In genomic region chr11:64238076-64238475, GRCh38 we compare ENCODE assay signal across 12 cellular contexts. TPM values are rescaled to one million over a fixed set of nuclear protein-coding genes. Genes with fewer than 3 reads are reported as not detected.
DNase-seq lines count a peak whose midpoint lies in the region; ATAC-seq and TF ChIP-seq lines count a peak whose summit lies in the region.
"Had no signal": no experiment of that assay in that cellular context is flagged by ENCODE, and none has a peak within 500 bp of the region (broad histone marks: within the 10 kb centered on the region; RNA-seq: fewer than 3 reads in every experiment).

No MANE protein-coding gene starts in this region.

- H3K9me3 ChIP-seq in parathyroid adenoma (ENCODE audit: control insufficient read depth, low read length) (no peaks in the 10 kb centered on the region), mesenchymal stem cell (ENCODE audit: control insufficient read depth, low read length) (no peaks in the 10 kb centered on the region)
- H3K9me3 ChIP-seq: tibial nerve had no signal

- DNase-seq in COR-L47 (lab: John Stamatoyannopoulos, UW) (peak; percentile 26), NCI-H146 (lab: John Stamatoyannopoulos, UW) (peak; percentile 59), mesenchymal stem cell (no peak)
- no peak for DNase-seq in effector CD4-positive, alpha-beta T cell
- DNase-seq: activated gamma-delta T cell; effector memory CD4-positive, alpha-beta T cell; NCI-H82; stimulated activated CD4-positive, alpha-beta T cell treated with anti-CD3 and anti-CD28 coated beads, Interleukin-4, amount 100 ng/mL, for 24 hours had no signal

- H3K4me2 ChIP-seq in parathyroid adenoma (ENCODE audit: low read length) = peak overlapping the region; percentile 33
- H3K4me2 ChIP-seq in mesenchymal stem cell (ENCODE audit: low read length, poor library complexity, severe bottlenecking) = no peak overlapping the region

- ATAC-seq in HG02610 (IDR thresholded peaks at IDR 0.05; ENCODE audit: unreplicated experiment) = no peak

- TF ChIP-seq CTCF in parathyroid adenoma (IDR thresholded peaks at IDR 0.05) = no peak

- H3K36me3 ChIP-seq in parathyroid adenoma (ENCODE audit: control insufficient read depth, insufficient read depth, low read length) = no peaks in the 10 kb centered on the region
- peaks cover 37 to 39% of the 10 kb centered on the region in 2 experiments for H3K36me3 ChIP-seq in mesenchymal stem cell (ENCODE audit: control insufficient read depth in 1 of 2, insufficient read depth in 2 of 2, low read depth in 1 of 2, low read length in 2 of 2)

- no peak overlapping the region for H3K9ac ChIP-seq in parathyroid adenoma
- H3K9ac ChIP-seq in mesenchymal stem cell (ENCODE audit: low read length) = no peak overlapping the region

- no peaks in the 10 kb centered on the region for H3K79me2 ChIP-seq in parathyroid adenoma

- no peak overlapping the region for H3K14ac ChIP-seq in mesenchymal stem cell (ENCODE audit: low read length in 2 of 2)

- no peak overlapping the region for H4K8ac ChIP-seq in mesenchymal stem cell (ENCODE audit: low read length)

- no peak overlapping the region for H2BK15ac ChIP-seq in mesenchymal stem cell (ENCODE audit: low read depth, poor library complexity, severe bottlenecking)

- H4K91ac ChIP-seq in mesenchymal stem cell (ENCODE audit: low read length) = no peak overlapping the region

- H3K79me1 ChIP-seq in mesenchymal stem cell (replicated peaks; ENCODE audit: low read length, poor library complexity, severe bottlenecking) = peaks cover 38% of the 10 kb centered on the region

- H2BK120ac ChIP-seq in mesenchymal stem cell (ENCODE audit: low read depth, low read length) = no peak overlapping the region

- H2BK12ac ChIP-seq in mesenchymal stem cell (ENCODE audit: low read length in 2 of 2) = no peak overlapping the region

- H3K4ac ChIP-seq in mesenchymal stem cell (ENCODE audit: low read depth in 1 of 2, low read length in 2 of 2) = no peak overlapping the region

- H3K27me3 ChIP-seq in parathyroid adenoma (ENCODE audit: control insufficient read depth, insufficient read depth, low read length) (no peaks in the 10 kb centered on the region), mesenchymal stem cell (ENCODE audit: control insufficient read depth in 1 of 2, insufficient read depth in 1 of 2, low read length in 2 of 2) (no peaks in the 10 kb centered on the region)
- H3K27me3 ChIP-seq: tibial nerve had no signal

- H2BK5ac ChIP-seq in mesenchymal stem cell (ENCODE audit: low read depth, low read length, poor library complexity, severe bottlenecking) = no peak overlapping the region

- no peak overlapping the region for H3K18ac ChIP-seq in mesenchymal stem cell (ENCODE audit: low read depth in 1 of 2, low read length in 2 of 2)

- no peak overlapping the region for H2AFZ ChIP-seq in parathyroid adenoma
- no peak overlapping the region for H2AFZ ChIP-seq in mesenchymal stem cell (ENCODE audit: low read depth, low read length)

- H3K23ac ChIP-seq in mesenchymal stem cell (ENCODE audit: low read length in 2 of 2) = no peak overlapping the region

- H3K4me1 ChIP-seq in parathyroid adenoma (peaks cover 12% of the 10 kb centered on the region), mesenchymal stem cell (ENCODE audit: control insufficient read depth, insufficient read depth, low read depth, low read length) (peaks cover 34% of the 10 kb centered on the region)

- no peak overlapping the region for H2AK5ac ChIP-seq in mesenchymal stem cell (ENCODE audit: low read length, severe bottlenecking)

- H3K4me3 ChIP-seq in parathyroid adenoma (ENCODE audit: low read depth, low read length) (peak overlapping the region; percentile 22), mesenchymal stem cell (ENCODE audit: insufficient read depth in 1 of 2, low read depth in 1 of 2, low read length in 2 of 2) (no peak overlapping the region)
- H3K4me3 ChIP-seq: tibial nerve had no signal

- H3K27ac ChIP-seq in cingulate gyrus (ENCODE audit: low read depth, low read length) = peak overlapping the region; percentile 29
- H3K27ac ChIP-seq in parathyroid adenoma = peak overlapping the region; percentile 39
- H3K27ac ChIP-seq in mesenchymal stem cell (ENCODE audit: low read length, poor library complexity, severe bottlenecking) = no peak overlapping the region

- WGBS in mesenchymal stem cell = 93% methylated on average over 9 of the region's 9 CpGs

RNA-seq across cellular contexts. Expression of gene FKBP2, which starts 2.8 kb away (rescaled TPM):
- polyA plus RNA-seq in mesenchymal stem cell (2013, experiment 1 of 2) = 70.1 TPM
- polyA plus RNA-seq in mesenchymal stem cell (2013, experiment 2 of 2) = 68.6 TPM

RNA-seq across cellular contexts. Expression of gene VEGFB, which starts 3.7 kb away (rescaled TPM):
- polyA plus RNA-seq in mesenchymal stem cell (2013, experiment 1 of 2) = 139 TPM
- 137 TPM for polyA plus RNA-seq in mesenchymal stem cell (2013, experiment 2 of 2)

RNA-seq across cellular contexts. Expression of gene DNAJC4, which starts 7.7 kb away (rescaled TPM):
- 38.5 TPM for polyA plus RNA-seq in mesenchymal stem cell (2013, experiment 1 of 2)
- polyA plus RNA-seq in mesenchymal stem cell (2013, experiment 2 of 2) = 36.7 TPM

RNA-seq across cellular contexts. Expression of gene PPP1R14B, which starts 8.7 kb away (rescaled TPM):
- 279 TPM for polyA plus RNA-seq in mesenchymal stem cell (2013, experiment 1 of 2)
- 281 TPM for polyA plus RNA-seq in mesenchymal stem cell (2013, experiment 2 of 2)

RNA-seq across cellular contexts. Expression of gene NUDT22, which starts 12.0 kb away (rescaled TPM):
- 81.2 TPM for polyA plus RNA-seq in mesenchymal stem cell (2013, experiment 1 of 2)
- polyA plus RNA-seq in mesenchymal stem cell (2013, experiment 2 of 2) = 80.4 TPM

Comparison
In these comparisons a context has a peak if more than half of its experiments do, and no peak if none do; other contexts are left out.
1. DNase-seq: peak in COR-L47 (single experiment) and NCI-H146 (single experiment); none in mesenchymal stem cell (single experiment) and effector CD4-positive, alpha-beta T cell (single experiment).